In genomic region chr1:147851149-147851548, GRCh38 we compare ENCODE assay signal across 1 cellular context.
TF ChIP-seq lines count a peak whose summit lies in the region.

No MANE protein-coding gene starts in this region.

TF ChIP-seq in GM12878, 131 proteins besides CTCF, POLR2A, EP300 and RAD21:
- TF ChIP-seq ZBTB40 (IDR thresholded peaks at IDR 0.05; ENCODE audit: borderline replicate concordance) (no peak), SMARCA5 (IDR thresholded peaks at IDR 0.05) (no peak), RELA (IDR thresholded peaks at IDR 0.05; ENCODE audit: borderline replicate concordance, partially characterized antibody) (no peak), NBN (IDR thresholded peaks at IDR 0.05) (no peak), ZSCAN29 (IDR thresholded peaks at IDR 0.05) (no peak), MYC (IDR thresholded peaks at IDR 0.05; ENCODE audit: insufficient read depth, insufficient read length, insufficient replicate concordance, low read length, severe bottlenecking) (no peak), NKRF (conservative IDR thresholded peaks at IDR 0.05) (no peak), ZNF207 (IDR thresholded peaks at IDR 0.05; ENCODE audit: borderline replicate concordance) (no peak), MAX (IDR thresholded peaks at IDR 0.05; ENCODE audit: low read depth, low read length) (no peak), SUPT20H (IDR thresholded peaks at IDR 0.05; ENCODE audit: borderline replicate concordance, control insufficient read depth, low read depth, low read length) (no peak), TAF1 (IDR thresholded peaks at IDR 0.05; ENCODE audit: borderline replicate concordance, low read depth, low read length) (no peak), EGR1 (IDR thresholded peaks at IDR 0.05; ENCODE audit: borderline replicate concordance in 1 of 2, low read depth in 2 of 2, low read length in 2 of 2) (no peak), POLR2AphosphoS2 (IDR thresholded peaks at IDR 0.05; ENCODE audit: low read depth, low read length) (no peak), BCL11A (IDR thresholded peaks at IDR 0.05; ENCODE audit: low read depth, low read length) (no peak), STAT3 (IDR thresholded peaks at IDR 0.05; ENCODE audit: low read depth, low read length) (no peak), CBX5 (IDR thresholded peaks at IDR 0.05; ENCODE audit: low read depth) (no peak), JUNB (IDR thresholded peaks at IDR 0.05) (no peak), ZNF592 (IDR thresholded peaks at IDR 0.05) (no peak)
